Comparison of ENCODE assay signal across 21 cellular contexts in genomic region chr19:53898166-53898565, GRCh38. TPM values are rescaled to one million over a fixed set of nuclear protein-coding genes. Genes with fewer than 3 reads are reported as not detected.
"Had no signal": no experiment of that assay in that cellular context is flagged by ENCODE, and none has a peak within 500 bp of the region (broad histone marks: within the 10 kb centered on the region; RNA-seq: fewer than 3 reads in every experiment).

No MANE protein-coding gene starts in this region.

- H3K27ac ChIP-seq: adrenal gland, hepatocyte, sigmoid colon had no signal

- H3K4me3 Mint-ChIP-seq: activated T-helper 17 cell treated with anti-CD3 and anti-CD28 coated beads, Interleukin-2, amount 50 U/mL, for 72 hours; dendritic cell treated with granulocyte-macrophage colony-stimulating factor and Interleukin-4, amounts not matched to agents 40 ng/mL and 50 ng/mL, for 4 days; natural killer cell had no signal

- H3K9me3 Mint-ChIP-seq: dendritic cell treated with granulocyte-macrophage colony-stimulating factor and Interleukin-4, amounts not matched to agents 40 ng/mL and 50 ng/mL, for 4 days; natural killer cell had no signal

- H3K4me3 ChIP-seq: adrenal gland, hepatocyte, sigmoid colon had no signal

- ATAC-seq: activated T-helper 17 cell treated with anti-CD3 and anti-CD28 coated beads, Interleukin-2, amount 50 U/mL, for 72 hours; left lobe of liver; natural killer cell had no signal

- H3K4me2 ChIP-seq: hepatocyte had no signal

- H3K27ac Mint-ChIP-seq: activated T-helper 17 cell treated with anti-CD3 and anti-CD28 coated beads, Interleukin-2, amount 50 U/mL, for 72 hours; dendritic cell treated with granulocyte-macrophage colony-stimulating factor and Interleukin-4, amounts not matched to agents 40 ng/mL and 50 ng/mL, for 4 days; natural killer cell had no signal

- DNase-seq: activated CD4-positive, alpha-beta T cell treated with anti-CD3 and anti-CD28 coated beads, Interleukin-2, amount 50 U/mL, for 1 hour; activated naive CD4-positive, alpha-beta T cell treated with anti-CD3 and anti-CD28 coated beads, Interleukin-2, amount 50 U/mL, for 16 hours; activated T-cell treated with anti-CD3 and anti-CD28 coated beads for 4 hours; adrenal gland; central memory CD4-positive, alpha-beta T cell; erythroblast; mammary epithelial cell; natural killer cell; sigmoid colon; stimulated activated CD4-positive, alpha-beta T cell treated with anti-CD3 and anti-CD28 coated beads, Interleukin-2, amount 100 ng/mL, for 24 hours; stimulated activated naive CD4-positive, alpha-beta T cell; T-helper 2 cell; trophoblast cell had no signal

- H3K36me3 Mint-ChIP-seq: natural killer cell had no signal

- H3K36me3 ChIP-seq: adrenal gland, sigmoid colon had no signal

- H3K9me3 ChIP-seq: adrenal gland, sigmoid colon had no signal

- H3K4me1 ChIP-seq: adrenal gland, sigmoid colon had no signal

RNA-seq across cellular contexts. Expression of gene CACNG7, which starts 10.9 kb away (rescaled TPM):
- total RNA-seq: activated CD8-positive, alpha-beta memory T cell treated with anti-CD3 and anti-CD28 coated beads for 36 hours; activated T-helper 17 cell treated with anti-CD3 and anti-CD28 coated beads, Interleukin-2, amount 50 U/mL, for 72 hours; left lobe of liver; mammary epithelial cell; mucosa of gallbladder; natural killer cell; osteocyte; sigmoid colon had no signal
- polyA plus RNA-seq: mammary epithelial cell had no signal

RNA-seq across cellular contexts. Expression of gene PRKCG, which starts 16.2 kb away (rescaled TPM):
- total RNA-seq: activated CD8-positive, alpha-beta memory T cell treated with anti-CD3 and anti-CD28 coated beads for 36 hours; activated T-helper 17 cell treated with anti-CD3 and anti-CD28 coated beads, Interleukin-2, amount 50 U/mL, for 72 hours; adrenal gland; hepatocyte; mammary epithelial cell; pulmonary artery endothelial cell; sigmoid colon had no signal
- polyA plus RNA-seq: adrenal gland, mammary epithelial cell had no signal
